ENCODE assay signal across 8 cellular contexts in genomic region chr12:120686690-120687569, GRCh38. TPM values are rescaled to one million over a fixed set of nuclear protein-coding genes. Genes with fewer than 3 reads are reported as not detected.
DNase-seq lines count a peak whose midpoint lies in the region; ATAC-seq, FAIRE-seq and TF ChIP-seq lines count a peak whose summit lies in the region.

Gene MLEC, plus strand, starts transcription at chr12:120687149. Its CDS starts 148 bp downstream, at chr12:120687297.

- peak within 1 kb of the TSS; percentile 97 for H2AFZ ChIP-seq in keratinocyte (ENCODE audit: control insufficient read depth, low read length)

- peaks cover 11% of the 10 kb centered on the region for H4K20me1 ChIP-seq in keratinocyte (ENCODE audit: control insufficient read depth, extremely low read depth, insufficient read depth, low read length)

- H3K9me3 ChIP-seq in keratinocyte (ENCODE audit: control insufficient read depth, low read depth, low read length), result no peaks in the 10 kb centered on the region

- peak within 1 kb of the TSS; percentile 91 for H3K9ac ChIP-seq in keratinocyte (ENCODE audit: control insufficient read depth, extremely low read depth, insufficient read depth, low read length)

- DNase-seq in Ammon's horn (ENCODE audit: low spot score) (peak; percentile 98), NCI-H460 (ENCODE audit: extremely low read depth, low read depth) (peak; percentile 98), cerebellar nuclear complex (lab: John Stamatoyannopoulos, UW) (peak; percentile 54 to 90), keratinocyte (ENCODE audit: low read depth, low spot score) (peak; percentile 74)
- peak; percentile 99 for DNase-seq in activated CD4-positive, CD25-positive, alpha-beta regulatory T cell treated with anti-CD3 and anti-CD28 coated beads, Interleukin-2, amount 50 U/mL, for 72 hours
- peak; percentile 99 for DNase-seq in stimulated activated CD4-positive, alpha-beta T cell treated with anti-CD3 and anti-CD28 coated beads, Interleukin-15, amount 100 ng/mL, for 1 hour (ENCODE audit: low read depth in 1 of 2, low spot score in 1 of 2)

- dilution Hi-C loops in keratinocyte (cut with MboI; ENCODE audit: extremely low pct_ligation_motif_present, low sequenced_read_pairs), result no loop called here

- no peak for FAIRE-seq in keratinocyte (lab: Jason Lieb, UNC)

- H3K27ac ChIP-seq in keratinocyte (ENCODE audit: control insufficient read depth, insufficient read depth, low read length), result peak within 1 kb of the TSS; percentile 95

- peaks cover 48% of the 10 kb centered on the region for H3K79me2 ChIP-seq in keratinocyte (ENCODE audit: control insufficient read depth, insufficient read depth, low read length)

- H3K4me1 ChIP-seq in keratinocyte (ENCODE audit: control insufficient read depth, extremely low read depth, insufficient read depth, low read length), result peaks cover 22% of the 10 kb centered on the region

- H3K4me3 ChIP-seq in keratinocyte (ENCODE audit: control insufficient read depth in 2 of 3, extremely low read depth in 1 of 3, insufficient read depth in 2 of 3, low read depth in 1 of 3, low read length in 3 of 3), result peak within 1 kb of the TSS; percentile 83 to 95 (median 83)

- ATAC-seq in GM19043 (IDR thresholded peaks at IDR 0.05; ENCODE audit: low read depth, unreplicated experiment) (peak; percentile 62), HG03378 (IDR thresholded peaks at IDR 0.05; ENCODE audit: unreplicated experiment) (peak; percentile 49)

- TF ChIP-seq CTCF in keratinocyte (optimal IDR thresholded peaks at IDR 0.05 in 1 of 3, IDR thresholded peaks at IDR 0.05 in 1 of 3, conservative IDR thresholded peaks at IDR 0.05 in 1 of 3; ENCODE audit: extremely low read depth in 1 of 3, insufficient read depth in 2 of 3, low read length in 3 of 3), result peak in 2 of 3 experiments; percentile 37 to 44

- H3K36me3 ChIP-seq in keratinocyte (ENCODE audit: control insufficient read depth in 2 of 2, extremely low read depth in 1 of 2, insufficient read depth in 2 of 2, low read length in 2 of 2), result no peaks in the 10 kb centered on the region

- H3K4me2 ChIP-seq in keratinocyte (ENCODE audit: control insufficient read depth, extremely low read depth, insufficient read depth, low read depth, low read length), result peak within 1 kb of the TSS; percentile 95

- no peaks in the 10 kb centered on the region for H3K9me1 ChIP-seq in keratinocyte (ENCODE audit: control insufficient read depth, extremely low read depth, insufficient read depth, low read length)

- no peaks in the 10 kb centered on the region for H3K27me3 ChIP-seq in keratinocyte (ENCODE audit: control insufficient read depth, extremely low read depth, insufficient read depth, low read length)

RNA-seq across cellular contexts. Expression of gene MLEC, which starts in this region (rescaled TPM):
- total RNA-seq in NCI-H460 (2014; rRNA removed; shearing (Covaris generic)), result 76.6 and 77.4 TPM in 2 replicates
- 60.1 and 102 TPM in 2 replicates for polyA plus RNA-seq in NCI-H460 (2014; cell fraction: nucleus; rRNA removed)
- polyA plus RNA-seq in keratinocyte, result 38.8 to 65.2 TPM (median 46.7 TPM) in 3 replicates
- 34.8 TPM for polyA plus RNA-seq in keratinocyte (2011; ENCODE audit: low read depth)
- 41.7 and 42.4 TPM in 2 replicates for polyA plus RNA-seq in keratinocyte (2011; cell fraction: cytosol; rRNA removed)
- polyA plus RNA-seq in keratinocyte (2011; cell fraction: nucleus; rRNA removed), result 53.4 and 59.7 TPM in 2 replicates
- polyA plus RNA-seq in keratinocyte (2012; ENCODE audit: low replicate concordance), result 32.2 and 71.1 TPM in 2 replicates
- 52.8 to 79.7 TPM (median 56.2 TPM) in 3 replicates for polyA minus RNA-seq in keratinocyte
- polyA minus RNA-seq in keratinocyte (2011; cell fraction: cytosol; rRNA and poly(A)+ RNA removed), result 41.1 TPM
- 37.7 and 86.7 TPM in 2 replicates for polyA minus RNA-seq in keratinocyte (2011; cell fraction: nucleus; rRNA and poly(A)+ RNA removed)

Comparison
In these comparisons a context has a peak if more than half of its experiments do, and no peak if none do; other contexts are left out.
1. Peak in every context shown above with its lines: DNase-seq, ATAC-seq, H3K4me3 ChIP-seq and H3K27ac ChIP-seq.